Comparison of ENCODE assay signal across 12 cellular contexts in genomic region chr1:69569983-69570755, GRCh38. TPM values are rescaled to one million over a fixed set of nuclear protein-coding genes. Genes with fewer than 3 reads are reported as not detected.
DNase-seq lines count a peak whose midpoint lies in the region; ATAC-seq and TF ChIP-seq lines count a peak whose summit lies in the region.
"Had no signal": no experiment of that assay in that cellular context is flagged by ENCODE, and none has a peak within 500 bp of the region (broad histone marks: within the 10 kb centered on the region; RNA-seq: fewer than 3 reads in every experiment).

No MANE protein-coding gene starts in this region.

- no peaks in the 10 kb centered on the region for H3K9me2 ChIP-seq in hepatocyte (replicated peaks; ENCODE audit: insufficient read depth)

- H3K4me1 ChIP-seq in NT2/D1 (ENCODE audit: insufficient read depth, insufficient read length) (peaks cover 4% of the 10 kb centered on the region), hepatocyte (ENCODE audit: insufficient read depth) (peaks cover 4% of the 10 kb centered on the region), parathyroid adenoma (no peaks in the 10 kb centered on the region)
- H3K4me1 ChIP-seq: BLaER1 had no signal

- no peak overlapping the region for H3K4me3 Mint-ChIP-seq in activated T-cell treated with anti-CD3 and anti-CD28 coated beads, Interleukin-2, amount 50 U/mL, for 4 hours

- H3K27me3 Mint-ChIP-seq in activated T-cell treated with anti-CD3 and anti-CD28 coated beads, Interleukin-2, amount 50 U/mL, for 4 hours (ENCODE audit: low read depth): peaks cover 34% of the 10 kb centered on the region

- H3K27ac ChIP-seq in hepatocyte: no peak overlapping the region
- H3K27ac ChIP-seq in parathyroid adenoma: no peak overlapping the region
- H3K27ac ChIP-seq: BLaER1, neutrophil had no signal

- H3K4me3 ChIP-seq in NT2/D1 (ENCODE audit: insufficient read length, low read depth) (peak overlapping the region; percentile 21), hepatocyte (no peak overlapping the region), parathyroid adenoma (ENCODE audit: low read depth, low read length) (no peak overlapping the region)
- H3K4me3 ChIP-seq: BLaER1 had no signal

- H3K36me3 ChIP-seq in NT2/D1 (ENCODE audit: insufficient read depth, insufficient read length, low read length) (no peaks in the 10 kb centered on the region), hepatocyte (replicated peaks; ENCODE audit: insufficient read depth, low read depth) (no peaks in the 10 kb centered on the region), parathyroid adenoma (ENCODE audit: control insufficient read depth, insufficient read depth, low read length) (no peaks in the 10 kb centered on the region)
- H3K36me3 ChIP-seq: BLaER1, neutrophil had no signal

- WGBS in hepatocyte (ENCODE audit: low lambda C conversion rate, missing lambda C conversion rate): 8% methylated on average over 21 of the region's 21 CpGs

- H2AFZ ChIP-seq in hepatocyte: no peak overlapping the region
- H2AFZ ChIP-seq in parathyroid adenoma: no peak overlapping the region

- no peaks in the 10 kb centered on the region for H3K9me3 ChIP-seq in NT2/D1 (ENCODE audit: insufficient read depth, low read length)
- no peaks in the 10 kb centered on the region for H3K9me3 ChIP-seq in hepatocyte (ENCODE audit: low read depth)
- no peaks in the 10 kb centered on the region for H3K9me3 ChIP-seq in parathyroid adenoma (ENCODE audit: control insufficient read depth, low read length)
- H3K9me3 ChIP-seq: neutrophil had no signal

- H4K20me1 ChIP-seq in hepatocyte (ENCODE audit: insufficient read depth, poor library complexity, severe bottlenecking): no peaks in the 10 kb centered on the region
- H4K20me1 ChIP-seq: BLaER1 had no signal

- H3K27me3 ChIP-seq in NT2/D1 (ENCODE audit: insufficient read depth, insufficient read length) (peaks cover 64% of the 10 kb centered on the region), hepatocyte (peaks cover 59% of the 10 kb centered on the region), parathyroid adenoma (ENCODE audit: control insufficient read depth, insufficient read depth, low read length) (peaks cover 11% of the 10 kb centered on the region)
- H3K27me3 ChIP-seq: BLaER1 had no signal

- no peaks in the 10 kb centered on the region for H3K9me3 Mint-ChIP-seq in activated T-cell treated with anti-CD3 and anti-CD28 coated beads, Interleukin-2, amount 50 U/mL, for 4 hours

- peaks cover 4% of the 10 kb centered on the region for H3K4me1 Mint-ChIP-seq in activated T-cell treated with anti-CD3 and anti-CD28 coated beads, Interleukin-2, amount 50 U/mL, for 4 hours (ENCODE audit: low read depth)

- no peak for TF ChIP-seq CTCF in hepatocyte (IDR thresholded peaks at IDR 0.05; ENCODE audit: poor library complexity)
- no peak for TF ChIP-seq CTCF in parathyroid adenoma (IDR thresholded peaks at IDR 0.05)
- TF ChIP-seq CTCF in GM10266 (IDR thresholded peaks at IDR 0.05; ENCODE audit: control insufficient read depth, insufficient read depth, low read depth, missing control alignments): no peak

- no peak overlapping the region for H3K9ac ChIP-seq in NT2/D1 (ENCODE audit: insufficient read length, low read depth)
- H3K9ac ChIP-seq in parathyroid adenoma: no peak overlapping the region
- H3K9ac ChIP-seq: BLaER1 had no signal

- H3K4me2 ChIP-seq in hepatocyte: peak overlapping the region; percentile 99
- peak overlapping the region; percentile 26 for H3K4me2 ChIP-seq in parathyroid adenoma (ENCODE audit: low read length)
- H3K4me2 ChIP-seq: BLaER1 had no signal

- H3K79me2 ChIP-seq in hepatocyte (no peaks in the 10 kb centered on the region), parathyroid adenoma (no peaks in the 10 kb centered on the region)

- H3K36me3 Mint-ChIP-seq in activated T-cell treated with anti-CD3 and anti-CD28 coated beads, Interleukin-2, amount 50 U/mL, for 4 hours (ENCODE audit: insufficient read depth): no peaks in the 10 kb centered on the region

- ATAC-seq in GM21619 (IDR thresholded peaks at IDR 0.05; ENCODE audit: unreplicated experiment) (no peak), HG03135 (IDR thresholded peaks at IDR 0.05; ENCODE audit: unreplicated experiment) (no peak)
- no peak for ATAC-seq in activated T-cell treated with anti-CD3 and anti-CD28 coated beads, Interleukin-2, amount 50 U/mL, for 4 hours
- ATAC-seq: Panc1 had no signal

- DNase-seq in DMS53 treated with DMSO at 0.1 percent for 48 hours (lab: John Stamatoyannopoulos, UW; ENCODE audit: unreplicated experiment): peak; percentile 57
- no peak for DNase-seq in NT2/D1 (ENCODE audit: low read depth, low spot score)
- peak; percentile 14 for DNase-seq in hepatocyte (ENCODE audit: low spot score)
- DNase-seq in GM10266 (ENCODE audit: extremely low spot score): no peak
- no peak for DNase-seq in activated T-cell treated with anti-CD3 and anti-CD28 coated beads, Interleukin-2, amount 50 U/mL, for 4 hours
- DNase-seq: NCI-H1417 treated with DMSO at 0.1 percent for 48 hours had no signal

RNA-seq across cellular contexts. Expression of gene LRRC7, which starts 2.4 kb away (rescaled TPM):
- 1.3 and 1.8 TPM in 2 replicates for total RNA-seq in hepatocyte
- 0.94 and 0.99 TPM in 2 replicates for polyA plus RNA-seq in hepatocyte
- under 1 TPM in 1 of 3 donors, not detected in 2; 0.27 TPM for total RNA-seq in activated T-cell treated with anti-CD3 and anti-CD28 coated beads, Interleukin-2, amount 50 U/mL, for 4 hours

Comparison
In these comparisons a context has a peak if more than half of its experiments do, and no peak if none do; other contexts are left out.
1. DNase-seq: peak in DMS53 treated with DMSO at 0.1 percent for 48 hours (single experiment) and hepatocyte (single experiment); none in NT2/D1 (single experiment), GM10266 (single experiment) and activated T-cell treated with anti-CD3 and anti-CD28 coated beads, Interleukin-2, amount 50 U/mL, for 4 hours (single experiment).